Comparison of ENCODE assay signal across 15 cellular contexts in the genomic region with DNA sequence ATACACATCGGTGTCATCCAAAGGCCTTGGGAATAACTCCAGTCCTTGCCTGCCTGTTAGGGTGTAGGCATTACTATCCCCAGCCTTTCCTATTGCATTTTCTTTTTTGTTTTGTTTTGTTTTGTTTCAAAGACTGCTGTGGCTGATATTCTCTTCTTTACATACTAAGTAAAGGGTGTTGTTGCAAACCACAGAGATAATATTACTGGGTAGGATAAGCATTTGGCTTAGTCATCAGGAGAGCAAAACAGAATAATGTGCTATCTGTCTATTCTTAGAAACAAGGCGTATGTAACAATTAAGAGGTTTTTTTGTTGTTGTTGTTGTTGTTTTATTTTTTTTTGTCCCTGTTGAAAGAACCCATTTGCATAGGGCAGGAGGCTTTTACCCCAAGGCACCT. TPM values are rescaled to one million over a fixed set of nuclear protein-coding genes. Genes with fewer than 3 reads are reported as not detected.
DNase-seq lines count a peak whose midpoint lies in the region; FAIRE-seq and TF ChIP-seq lines count a peak whose summit lies in the region.
"Had no signal": no experiment of that assay in that cellular context is flagged by ENCODE, and none has a peak within 500 bp of the region (broad histone marks: within the 10 kb centered on the region; RNA-seq: fewer than 3 reads in every experiment).

No MANE protein-coding gene starts in this region.

- peak; percentile 8 for DNase-seq in HS-27A (ENCODE audit: low read depth)
- DNase-seq in OCI-M1 (lab: John Stamatoyannopoulos, UW): peak; percentile 88
- peak; percentile 56 for DNase-seq in bronchial epithelial cell (ENCODE audit: low read depth)
- peak; percentile 19 for DNase-seq in osteoblast (ENCODE audit: insufficient read length, low spot score, missing footprints)
- no peak for DNase-seq in NAMALWA (ENCODE audit: low spot score)
- no peak for DNase-seq in activated gamma-delta T cell (lab: John Stamatoyannopoulos, UW)
- DNase-seq in cerebellar cortex (ENCODE audit: low spot score): no peak
- DNase-seq in NCI-H69 (lab: John Stamatoyannopoulos, UW): no peak
- DNase-seq: activated naive CD4-positive, alpha-beta T cell treated with anti-CD3 and anti-CD28 coated beads, Interleukin-2, amount 10 ng/mL, durations not matched to agents 7 days and 5 days; C1 segment of cervical spinal cord; H7; sigmoid colon had no signal

- no peaks in the 10 kb centered on the region for H4K20me1 ChIP-seq in osteoblast (ENCODE audit: insufficient read depth, low read length)

- no peak overlapping the region for H3K4me2 ChIP-seq in osteoblast (ENCODE audit: insufficient read depth, low read length)

- H3K4me1 ChIP-seq in osteoblast (ENCODE audit: insufficient read depth, low read length): peaks cover 4% of the 10 kb centered on the region

- H3K79me2 ChIP-seq in osteoblast (ENCODE audit: insufficient read depth, low read length): no peaks in the 10 kb centered on the region

- no peak overlapping the region for H2AFZ ChIP-seq in osteoblast (ENCODE audit: low read length)

- FAIRE-seq in bronchial epithelial cell (lab: Jason Lieb, UNC): no peak

- H3K9me3 ChIP-seq in osteoblast (ENCODE audit: low read depth, low read length): no peaks in the 10 kb centered on the region
- H3K9me3 ChIP-seq: sigmoid colon, stomach had no signal

- H3K36me3 ChIP-seq in bronchial epithelial cell (ENCODE audit: control insufficient read depth, insufficient read depth, low read length): no peaks in the 10 kb centered on the region
- H3K36me3 ChIP-seq in osteoblast (ENCODE audit: insufficient read depth, low read length): no peaks in the 10 kb centered on the region
- H3K36me3 ChIP-seq: sigmoid colon, stomach had no signal

- H3K27me3 ChIP-seq in bronchial epithelial cell (ENCODE audit: control insufficient read depth, insufficient read depth, low read length) (no peaks in the 10 kb centered on the region), osteoblast (ENCODE audit: insufficient read depth, low read length) (no peaks in the 10 kb centered on the region)
- H3K27me3 ChIP-seq: sigmoid colon, stomach had no signal

- TF ChIP-seq CTCF in bronchial epithelial cell (IDR thresholded peaks at IDR 0.05; ENCODE audit: insufficient read depth, low read length, severe bottlenecking) (no peak), osteoblast (IDR thresholded peaks at IDR 0.05; ENCODE audit: extremely low read depth, low read depth, low read length) (no peak)

- no peak overlapping the region for H3K27ac ChIP-seq in osteoblast (ENCODE audit: low read depth, low read length)
- H3K27ac ChIP-seq: sigmoid colon, SK-N-MC had no signal

- H3K4me3 ChIP-seq in bronchial epithelial cell (ENCODE audit: low read depth, low read length): no peak overlapping the region
- no peak overlapping the region for H3K4me3 ChIP-seq in osteoblast (ENCODE audit: insufficient read depth, low read length)
- H3K4me3 ChIP-seq: sigmoid colon, SK-N-MC, stomach had no signal

RNA-seq across cellular contexts. Expression of a gene that starts 41.8 kb away (rescaled TPM):
- total RNA-seq in bronchial epithelial cell (not detected in 2 replicates), osteoblast (not detected in 2 replicates)
- total RNA-seq: H7, liver, sigmoid colon, stomach had no signal

Comparison
In these comparisons a context has a peak if more than half of its experiments do, and no peak if none do; other contexts are left out.
1. DNase-seq: peak in HS-27A (single experiment), OCI-M1 (single experiment), bronchial epithelial cell (single experiment) and osteoblast (single experiment); none in NAMALWA (single experiment), activated gamma-delta T cell (single experiment), cerebellar cortex (single experiment) and NCI-H69 (single experiment).